ENCODE assay signal across 1 cellular context in the genomic region with DNA sequence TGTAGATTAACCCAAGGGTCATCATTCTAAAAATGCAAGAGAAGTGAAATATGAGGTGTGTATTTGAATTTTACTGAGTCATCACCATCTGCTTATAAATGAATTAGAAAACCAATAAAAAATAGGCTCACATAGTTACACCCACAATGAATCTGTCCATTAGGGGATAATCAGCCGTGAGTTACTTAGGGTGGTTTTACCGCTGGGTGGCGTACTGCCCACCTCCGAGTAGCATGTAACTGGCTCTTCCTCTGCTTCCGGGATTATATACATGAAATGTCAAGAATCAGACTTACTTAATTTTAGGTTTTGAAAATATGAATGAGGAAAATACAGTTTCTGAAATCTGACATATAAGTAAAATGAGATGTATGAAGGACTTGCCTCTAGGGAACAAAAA.
TF ChIP-seq lines count a peak whose summit lies in the region.

No MANE protein-coding gene starts in this region.

TF ChIP-seq in HCT116, 20 proteins besides CTCF, POLR2A, EP300 and RAD21 (continued from another document):
- TF ChIP-seq ELF1 (IDR thresholded peaks at IDR 0.05; ENCODE audit: borderline replicate concordance, low read depth) (no peak), CEBPB (IDR thresholded peaks at IDR 0.05; ENCODE audit: low read depth) (no peak), ZNF274 (IDR thresholded peaks at IDR 0.05; ENCODE audit: low read depth, low read length) (no peak), EGR1 (IDR thresholded peaks at IDR 0.05; ENCODE audit: low read depth) (no peak)
TF ChIP-seq in HCT116: peak in this region for 0.
